In the genomic region with DNA sequence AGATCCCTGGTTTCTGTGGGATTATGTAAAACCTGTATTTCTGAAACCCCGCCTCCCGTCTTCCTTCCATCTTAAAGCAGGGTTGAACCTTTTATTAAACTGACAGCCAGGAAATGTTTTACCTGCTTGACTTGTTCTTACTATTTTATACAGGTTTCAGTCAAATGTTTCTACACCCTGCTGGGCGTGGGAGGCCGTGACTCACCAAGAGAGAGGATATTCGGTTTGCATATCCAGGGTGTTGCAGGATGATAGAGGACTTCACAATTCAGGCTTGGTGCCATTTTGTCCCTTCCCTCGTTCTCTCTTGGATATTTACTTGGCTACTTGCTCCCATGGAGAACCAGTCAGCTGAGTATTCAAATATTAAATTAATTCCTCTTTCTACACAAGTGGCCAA, we compare ENCODE assay signal across 9 cellular contexts.
A peak's percentile ranks its signal among the peaks of the same experiment; 100 is the strongest.
DNase-seq lines count a peak whose midpoint lies in the region; ATAC-seq and TF ChIP-seq lines count a peak whose summit lies in the region.
"Had no signal": no experiment of that assay in that cellular context is flagged by ENCODE, and none has a peak within 500 bp of the region (broad histone marks: within the 10 kb centered on the region; RNA-seq: fewer than 3 reads in every experiment).

No MANE protein-coding gene starts in this region.

- in situ Hi-C loops in GM13977 (cut with MboI; ENCODE audit: low pct_unique_long_range_greater_than_20kb, low sequenced_read_pairs, unreplicated experiment) = no loop called here

- TF ChIP-seq CTCF in GM13977 (IDR thresholded peaks at IDR 0.05; ENCODE audit: extremely low read depth, insufficient read depth, missing control alignments) = no peak

- intact Hi-C loops in posterior cingulate gyrus (cut with DNase I) = loop anchor here (10.0 kb wide), 1 partner anchor 122 kb away; no protein-coding TSS in a partner anchor

- ATAC-seq in HG02852 (IDR thresholded peaks at IDR 0.05; ENCODE audit: unreplicated experiment) = peak; percentile 56
- ATAC-seq: psoas muscle had no signal

- DNase-seq in GM13977 (ENCODE audit: low spot score) = peak; percentile 60
- peak; percentile 33 to 43 for DNase-seq in activated CD4-positive, alpha-beta T cell treated with anti-CD3 and anti-CD28 coated beads, Interleukin-2, amount 50 U/mL, for 4 hours
- peak in 8 of 10 donors; percentile 14 to 90 (median 44) for DNase-seq in posterior cingulate gyrus
- no peak for DNase-seq in NCI-H524 (lab: John Stamatoyannopoulos, UW)
- no peak for DNase-seq in SHP77 treated with DMSO at 0.1 percent for 48 hours (lab: John Stamatoyannopoulos, UW)
- no peak for DNase-seq in NCI-H2081 (lab: John Stamatoyannopoulos, UW)
- no peak for DNase-seq in NCI-H146 (lab: John Stamatoyannopoulos, UW)
- DNase-seq: psoas muscle had no signal

Comparison
In these comparisons a context has a peak if more than half of its experiments do, and no peak if none do; other contexts are left out.
1. DNase-seq: peak in GM13977 (single experiment), activated CD4-positive, alpha-beta T cell treated with anti-CD3 and anti-CD28 coated beads, Interleukin-2, amount 50 U/mL, for 4 hours (2 of 2) and posterior cingulate gyrus (8 of 10); none in NCI-H524 (0 of 2), SHP77 treated with DMSO at 0.1 percent for 48 hours (single experiment), NCI-H2081 (0 of 2) and NCI-H146 (single experiment).